ENCODE assay signal across 15 cellular contexts in genomic region chr11:45384016-45384415, GRCh38.
A peak's percentile ranks its signal among the peaks of the same experiment; 100 is the strongest.
DNase-seq lines count a peak whose midpoint lies in the region; ATAC-seq and TF ChIP-seq lines count a peak whose summit lies in the region.
"Had no signal": no experiment of that assay in that cellular context is flagged by ENCODE, and none has a peak within 500 bp of the region (broad histone marks: within the 10 kb centered on the region; RNA-seq: fewer than 3 reads in every experiment).

No MANE protein-coding gene starts in this region.

- H3K4me3 ChIP-seq in ascending aorta = no peak overlapping the region
- H3K4me3 ChIP-seq: GM23338 had no signal

- intact Hi-C loops in cardiac septum (cut with DNase I) = no loop called here
- intact Hi-C loops in Right ventricle myocardium superior (cut with DNase I) = no loop called here
- intact Hi-C loops in posterior vena cava (cut with DNase I) = no loop called here
- intact Hi-C loops in ascending aorta (cut with DNase I) = no loop called here

- H3K27ac ChIP-seq in ascending aorta = no peak overlapping the region
- H3K27ac ChIP-seq: C4-2B, HL-60 had no signal

- H3K4me3 Mint-ChIP-seq in chondrocyte (ENCODE audit: unreplicated experiment) = no peak overlapping the region
- no peak overlapping the region for H3K4me3 Mint-ChIP-seq in natural killer cell treated with Interleukin-12 subunit alpha and Interleukin-12 subunit beta and Interleukin-15 and Interleukin-18, amount 100 ng/mL, for 72 hours
- H3K4me3 Mint-ChIP-seq: B cell; CD4-positive, alpha-beta T cell; GM23338; HFFc6 had no signal

- no peaks in the 10 kb centered on the region for H3K9me3 ChIP-seq in ascending aorta
- H3K9me3 ChIP-seq: Caco-2 had no signal

- H3K4me1 Mint-ChIP-seq in chondrocyte (ENCODE audit: low read depth) = peaks cover 15% of the 10 kb centered on the region
- peaks cover 0 to 5% of the 10 kb centered on the region in 2 donors for H3K4me1 Mint-ChIP-seq in natural killer cell treated with Interleukin-12 subunit alpha and Interleukin-12 subunit beta and Interleukin-15 and Interleukin-18, amount 100 ng/mL, for 72 hours (ENCODE audit: low read depth in 2 of 2)
- H3K4me1 Mint-ChIP-seq: B cell had no signal

- peak; percentile 39 for DNase-seq in cardiac septum (ENCODE audit: low spot score)
- no peak for DNase-seq in Right ventricle myocardium superior
- peak; percentile 29 for DNase-seq in chondrocyte (ENCODE audit: low spot score)
- DNase-seq in posterior vena cava (ENCODE audit: low spot score) = peak; percentile 54
- no peak for DNase-seq in natural killer cell treated with Interleukin-12 subunit alpha and Interleukin-12 subunit beta and Interleukin-15 and Interleukin-18, amount 100 ng/mL, for 72 hours (ENCODE audit: low spot score)
- DNase-seq in ascending aorta (ENCODE audit: low spot score in 2 of 2) = no peak
- DNase-seq: Caco-2; CD4-positive, alpha-beta T cell; H7; HFFc6 had no signal

- H3K27me3 Mint-ChIP-seq in chondrocyte (ENCODE audit: low read depth) = peaks cover 37% of the 10 kb centered on the region
- peaks cover 17 to 22% of the 10 kb centered on the region in 2 donors for H3K27me3 Mint-ChIP-seq in natural killer cell treated with Interleukin-12 subunit alpha and Interleukin-12 subunit beta and Interleukin-15 and Interleukin-18, amount 100 ng/mL, for 72 hours

- no peak overlapping the region for H3K27ac Mint-ChIP-seq in chondrocyte (ENCODE audit: unreplicated experiment)
- H3K27ac Mint-ChIP-seq in natural killer cell treated with Interleukin-12 subunit alpha and Interleukin-12 subunit beta and Interleukin-15 and Interleukin-18, amount 100 ng/mL, for 72 hours = no peak overlapping the region
- H3K27ac Mint-ChIP-seq: B cell, GM23338, HFFc6 had no signal

- peaks cover 2% of the 10 kb centered on the region for H3K9me3 Mint-ChIP-seq in chondrocyte (ENCODE audit: low read depth)
- H3K9me3 Mint-ChIP-seq in natural killer cell treated with Interleukin-12 subunit alpha and Interleukin-12 subunit beta and Interleukin-15 and Interleukin-18, amount 100 ng/mL, for 72 hours = no peaks in the 10 kb centered on the region
- H3K9me3 Mint-ChIP-seq: CD4-positive, alpha-beta T cell; GM23338; HFFc6 had no signal

- no peaks in the 10 kb centered on the region for H3K36me3 ChIP-seq in ascending aorta

- H3K27me3 ChIP-seq in ascending aorta = no peaks in the 10 kb centered on the region

- ATAC-seq in Right ventricle myocardium superior (ENCODE audit: poor library complexity) = no peak
- no peak for ATAC-seq in natural killer cell treated with Interleukin-12 subunit alpha and Interleukin-12 subunit beta and Interleukin-15 and Interleukin-18, amount 100 ng/mL, for 72 hours
- ATAC-seq: HCT116 had no signal

- H3K36me3 Mint-ChIP-seq in chondrocyte (ENCODE audit: low read depth) = no peaks in the 10 kb centered on the region
- no peaks in the 10 kb centered on the region for H3K36me3 Mint-ChIP-seq in natural killer cell treated with Interleukin-12 subunit alpha and Interleukin-12 subunit beta and Interleukin-15 and Interleukin-18, amount 100 ng/mL, for 72 hours

- TF ChIP-seq CTCF in chondrocyte (IDR thresholded peaks at IDR 0.05) (no peak), ascending aorta (IDR thresholded peaks at IDR 0.05) (no peak)

- H3K4me1 ChIP-seq in ascending aorta = no peaks in the 10 kb centered on the region
- H3K4me1 ChIP-seq: Caco-2 had no signal

Comparison
In these comparisons a context has a peak if more than half of its experiments do, and no peak if none do; other contexts are left out.
1. DNase-seq: peak in cardiac septum (single experiment), chondrocyte (single experiment) and posterior vena cava (single experiment); none in Right ventricle myocardium superior (single experiment), natural killer cell treated with Interleukin-12 subunit alpha and Interleukin-12 subunit beta and Interleukin-15 and Interleukin-18, amount 100 ng/mL, for 72 hours (single experiment) and ascending aorta (0 of 2).